Comparison of ENCODE assay signal across 11 cellular contexts in the genomic region with DNA sequence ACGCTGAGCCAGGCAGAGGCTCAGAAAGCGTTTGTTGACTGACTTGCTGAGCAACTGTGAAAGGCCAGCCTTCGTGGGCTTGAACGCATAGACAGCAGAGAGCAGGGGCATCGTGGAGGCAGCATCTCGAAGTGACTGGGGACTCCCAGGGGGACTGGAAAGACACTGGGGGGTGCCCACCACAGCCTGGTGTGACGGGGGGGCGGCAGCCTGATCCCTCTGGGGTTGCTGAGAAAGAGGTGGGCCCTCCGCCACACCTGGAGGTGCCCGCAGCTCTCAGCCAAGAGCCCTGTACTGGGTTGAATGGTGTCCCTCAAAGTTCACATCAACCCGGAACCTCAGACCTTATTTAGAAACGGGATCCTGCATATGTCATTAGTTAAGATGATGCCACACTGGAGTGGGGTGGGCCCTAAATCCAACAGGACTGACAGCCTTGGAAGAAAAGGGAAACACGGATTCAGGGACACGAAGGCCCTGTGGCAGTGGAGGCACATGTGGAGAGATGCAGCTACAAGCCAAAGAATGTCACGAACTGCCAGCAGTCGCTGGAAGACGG.
DNase-seq lines count a peak whose midpoint lies in the region; ATAC-seq and TF ChIP-seq lines count a peak whose summit lies in the region.
"Had no signal": no experiment of that assay in that cellular context is flagged by ENCODE, and none has a peak within 500 bp of the region (broad histone marks: within the 10 kb centered on the region; RNA-seq: fewer than 3 reads in every experiment).

No MANE protein-coding gene starts in this region.

- peaks cover 0 to 41% (median 6%) of the 10 kb centered on the region in 4 donors for H3K4me1 ChIP-seq in Peyer's patch
- H3K4me1 ChIP-seq in muscle layer of duodenum (ENCODE audit: control insufficient read depth in 1 of 2, insufficient read depth in 2 of 2, low read length in 2 of 2) = peaks cover 25 to 45% of the 10 kb centered on the region in 2 donors
- peaks cover 32 to 42% of the 10 kb centered on the region in 2 donors for H3K4me1 ChIP-seq in thoracic aorta (ENCODE audit: control insufficient read depth in 1 of 2, low read depth in 2 of 2)

- no peak for DNase-seq in Peyer's patch
- DNase-seq in dorsolateral prefrontal cortex = no peak
- DNase-seq in thoracic aorta (ENCODE audit: low spot score) = no peak
- no peak for DNase-seq in stimulated activated CD4-positive, alpha-beta T cell treated with anti-CD3 and anti-CD28 coated beads, Interleukin-2, amount 100 ng/mL, for 24 hours
- DNase-seq in DMS 273 (lab: John Stamatoyannopoulos, UW; ENCODE audit: unreplicated experiment) = no peak
- DNase-seq: Calu3; effector CD8-positive, alpha-beta T cell had no signal

- TF ChIP-seq POLR2A in Peyer's patch (IDR thresholded peaks at IDR 0.05) = no peak
- TF ChIP-seq POLR2A in GM18505 (IDR thresholded peaks at IDR 0.05; ENCODE audit: borderline replicate concordance, extremely low read depth, insufficient read depth, insufficient read length) = no peak

- TF ChIP-seq CTCF in Peyer's patch (IDR thresholded peaks at IDR 0.05) (no peak), dorsolateral prefrontal cortex (IDR thresholded peaks at IDR 0.05 in 54 of 56, conservative IDR thresholded peaks at IDR 0.05 in 2 of 56; ENCODE audit: low read depth in 1 of 56, partially characterized antibody in 56 of 56) (no peak), thoracic aorta (IDR thresholded peaks at IDR 0.05) (no peak)

- H3K4me3 ChIP-seq in Peyer's patch (no peak overlapping the region), dorsolateral prefrontal cortex (peak overlapping the region in 1 of 59 donors; percentile 8), muscle layer of duodenum (ENCODE audit: low read depth in 1 of 2, low read length in 2 of 2) (peak overlapping the region in 1 of 2 donors; percentile 37), thoracic aorta (peak overlapping the region; percentile 34)

- no peak for ATAC-seq in thoracic aorta (ENCODE audit: insufficient number of reproducible peaks, low FRiP score, low read depth)
- ATAC-seq in GM21717 (IDR thresholded peaks at IDR 0.05; ENCODE audit: unreplicated experiment) = no peak
- no peak for ATAC-seq in GM18505 (IDR thresholded peaks at IDR 0.05; ENCODE audit: unreplicated experiment)

- H3K27me3 ChIP-seq in Peyer's patch (no peaks in the 10 kb centered on the region), dorsolateral prefrontal cortex (no peaks in the 10 kb centered on the region), muscle layer of duodenum (ENCODE audit: low read depth, low read length) (no peaks in the 10 kb centered on the region), thoracic aorta (replicated peaks; ENCODE audit: insufficient read depth) (no peaks in the 10 kb centered on the region)

- H3K36me3 ChIP-seq in Peyer's patch (peaks cover 0 to 71% (median 0%) of the 10 kb centered on the region in 3 donors), muscle layer of duodenum (ENCODE audit: control insufficient read depth in 1 of 2, insufficient read depth in 2 of 2, low read length in 2 of 2) (peaks cover 48 to 54% of the 10 kb centered on the region in 2 donors), thoracic aorta (peaks cover 44% of the 10 kb centered on the region)

- peak overlapping the region; percentile 50 to 87 (median 77) for H3K27ac ChIP-seq in Peyer's patch
- H3K27ac ChIP-seq in dorsolateral prefrontal cortex = peak overlapping the region in 57 of 59 donors; percentile 41 to 94 (median 81)
- peak overlapping the region; percentile 81 for H3K27ac ChIP-seq in muscle layer of duodenum (ENCODE audit: low read length)
- H3K27ac ChIP-seq in thoracic aorta = peak overlapping the region; percentile 82 to 85
- H3K27ac ChIP-seq: VCaP had no signal

- H3K9me3 ChIP-seq in Peyer's patch = no peaks in the 10 kb centered on the region
- no peaks in the 10 kb centered on the region for H3K9me3 ChIP-seq in muscle layer of duodenum (ENCODE audit: control insufficient read depth in 1 of 2, low read length in 2 of 2)
- H3K9me3 ChIP-seq in thoracic aorta = no peaks in the 10 kb centered on the region

- intact Hi-C loops in dorsolateral prefrontal cortex (cut with DNase I) = loop anchor here in 1 of 2 donors (10.0 kb wide), 1 partner anchor 385 kb away; no protein-coding TSS in a partner anchor
